Comparison of ENCODE assay signal across 14 cellular contexts in the genomic region with DNA sequence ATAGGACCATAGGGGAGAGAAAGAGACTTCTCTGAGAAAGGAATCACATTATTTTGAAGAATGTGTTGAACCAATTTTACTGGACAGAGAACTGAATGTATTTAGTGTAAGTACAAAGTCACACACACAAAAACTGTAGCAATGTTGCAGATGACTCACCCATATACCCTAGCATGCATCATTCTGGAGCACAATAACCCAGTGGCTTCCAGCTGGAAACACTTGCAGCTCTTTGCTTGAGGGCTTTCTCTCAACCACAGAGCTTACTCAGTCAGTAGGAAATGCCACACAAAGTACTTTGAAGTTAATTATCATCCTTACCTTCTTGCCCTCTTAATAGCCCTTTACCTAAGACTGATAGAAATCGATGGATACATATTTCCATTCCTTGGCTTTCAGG.
DNase-seq lines count a peak whose midpoint lies in the region; ATAC-seq, FAIRE-seq and TF ChIP-seq lines count a peak whose summit lies in the region.
"Had no signal": no experiment of that assay in that cellular context is flagged by ENCODE, and none has a peak within 500 bp of the region (broad histone marks: within the 10 kb centered on the region; RNA-seq: fewer than 3 reads in every experiment).

No MANE protein-coding gene starts in this region.

- H3K27me3 ChIP-seq in dorsolateral prefrontal cortex: no peaks in the 10 kb centered on the region
- H3K27me3 ChIP-seq in pancreas: no peaks in the 10 kb centered on the region
- H3K27me3 ChIP-seq: suprapubic skin had no signal

- no peaks in the 10 kb centered on the region for H3K36me3 ChIP-seq in mesodermal cell (ENCODE audit: control insufficient read depth, insufficient read depth, low read length)
- no peaks in the 10 kb centered on the region for H3K36me3 ChIP-seq in pancreas
- H3K36me3 ChIP-seq: suprapubic skin had no signal

- no peaks in the 10 kb centered on the region for H3K9me3 ChIP-seq in mesodermal cell (ENCODE audit: control insufficient read depth, low read length)
- H3K9me3 ChIP-seq in pancreas: no peaks in the 10 kb centered on the region
- H3K9me3 ChIP-seq: suprapubic skin had no signal

- TF ChIP-seq CTCF in dorsolateral prefrontal cortex (IDR thresholded peaks at IDR 0.05 in 54 of 56, conservative IDR thresholded peaks at IDR 0.05 in 2 of 56; ENCODE audit: low read depth in 1 of 56, partially characterized antibody in 56 of 56) (no peak), pancreas (IDR thresholded peaks at IDR 0.05) (no peak)

- DNase-seq in Daoy (ENCODE audit: low read depth) (peak; percentile 2), NCI-H2107 treated with DMSO at 0.1 percent for 48 hours (lab: John Stamatoyannopoulos, UW; ENCODE audit: unreplicated experiment) (peak; percentile 74), dorsolateral prefrontal cortex (peak in 3 of 10 donors; percentile 34 to 47 (median 42)), pancreas (no peak), Right ventricle myocardium inferior (ENCODE audit: missing footprints) (no peak)
- DNase-seq in stimulated activated CD4-positive, alpha-beta T cell treated with anti-CD3 and anti-CD28 coated beads, Interleukin-4, amount 100 ng/mL, for 4 hours: no peak
- DNase-seq in activated effector memory CD4-positive, alpha-beta T cell treated with Interleukin-2 at 50 U/mL for 16 hours: no peak
- DNase-seq: kidney; naive thymus-derived CD4-positive, alpha-beta T cell; NCI-H510A; right cardiac atrium had no signal

- ATAC-seq in pancreas (no peak), Right ventricle myocardium inferior (no peak)
- ATAC-seq: naive thymus-derived CD4-positive, alpha-beta T cell; right cardiac atrium had no signal

- H3K4me1 ChIP-seq in mesodermal cell (ENCODE audit: control insufficient read depth, insufficient read depth, low read length, poor library complexity, severe bottlenecking) (no peaks in the 10 kb centered on the region), pancreas (no peaks in the 10 kb centered on the region)

- no peak overlapping the region for H3K4me3 ChIP-seq in dorsolateral prefrontal cortex
- no peak overlapping the region for H3K4me3 ChIP-seq in mesodermal cell (ENCODE audit: extremely low read depth, insufficient read depth, low read length, poor library complexity, severe bottlenecking)
- no peak overlapping the region for H3K4me3 ChIP-seq in pancreas
- H3K4me3 ChIP-seq: suprapubic skin had no signal

- intact Hi-C loops in dorsolateral prefrontal cortex (cut with DNase I): no loop called here
- intact Hi-C loops in pancreas (cut with DNase I): no loop called here
- intact Hi-C loops in Right ventricle myocardium inferior (cut with DNase I): no loop called here

- WGBS in mesodermal cell (ENCODE audit: insufficient coverage in 2 of 2), 2 experiments: no CpG with 5 or more reads among the region's 1 CpG
- 76 to 82% methylated on average over 1 of the region's 1 CpG for WGBS in pancreas, 2 donors

- FAIRE-seq in pancreas (lab: Jason Lieb, UNC): no peak
- FAIRE-seq: frontal cortex, kidney had no signal

- peak overlapping the region in 41 of 59 donors; percentile 0 to 79 (median 44) for H3K27ac ChIP-seq in dorsolateral prefrontal cortex
- H3K27ac ChIP-seq in mesodermal cell (ENCODE audit: low read depth, low read length, severe bottlenecking): peak overlapping the region; percentile 23
- H3K27ac ChIP-seq in pancreas: no peak overlapping the region
- H3K27ac ChIP-seq: suprapubic skin had no signal

Comparison
In these comparisons a context has a peak if more than half of its experiments do, and no peak if none do; other contexts are left out.
1. DNase-seq: peak in Daoy (single experiment) and NCI-H2107 treated with DMSO at 0.1 percent for 48 hours (single experiment); none in stimulated activated CD4-positive, alpha-beta T cell treated with anti-CD3 and anti-CD28 coated beads, Interleukin-4, amount 100 ng/mL, for 4 hours (0 of 2), activated effector memory CD4-positive, alpha-beta T cell treated with Interleukin-2 at 50 U/mL for 16 hours (single experiment), pancreas (0 of 6) and Right ventricle myocardium inferior (single experiment).
2. H3K27ac ChIP-seq: peak in dorsolateral prefrontal cortex (41 of 59) and mesodermal cell (single experiment); none in pancreas (0 of 4).